Comparison of ENCODE assay signal across 2 cellular contexts in the genomic region with DNA sequence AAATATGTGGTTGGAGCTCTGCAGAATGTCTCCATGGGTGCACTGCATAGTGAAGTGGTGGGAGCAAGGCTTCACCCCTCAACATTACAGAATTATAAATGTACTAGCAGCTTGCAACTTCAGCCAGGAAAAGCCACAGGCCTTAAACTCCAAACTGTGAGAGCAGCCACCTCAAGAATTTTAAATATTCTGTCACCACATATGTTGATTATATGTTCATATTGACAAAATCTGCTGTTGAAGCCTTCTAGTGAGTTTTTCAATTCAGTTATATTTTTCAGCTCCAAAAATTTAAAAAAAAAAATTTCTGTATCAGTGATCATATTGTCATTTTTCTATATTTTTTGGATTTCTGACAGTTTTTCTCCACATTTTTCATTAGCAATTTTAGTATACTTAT.
TF ChIP-seq lines count a peak whose summit lies in the region.

No MANE protein-coding gene starts in this region.

TF ChIP-seq in HepG2, 621 proteins besides CTCF, POLR2A, EP300 and RAD21:
- TF ChIP-seq ZNF160 (CRISPR knock-in tag; IDR thresholded peaks at IDR 0.05), result peak; percentile 100
- TF ChIP-seq SIX1 (CRISPR knock-in tag; IDR thresholded peaks at IDR 0.05; ENCODE audit: borderline replicate concordance), result no peak
- TF ChIP-seq, protein P1, sequence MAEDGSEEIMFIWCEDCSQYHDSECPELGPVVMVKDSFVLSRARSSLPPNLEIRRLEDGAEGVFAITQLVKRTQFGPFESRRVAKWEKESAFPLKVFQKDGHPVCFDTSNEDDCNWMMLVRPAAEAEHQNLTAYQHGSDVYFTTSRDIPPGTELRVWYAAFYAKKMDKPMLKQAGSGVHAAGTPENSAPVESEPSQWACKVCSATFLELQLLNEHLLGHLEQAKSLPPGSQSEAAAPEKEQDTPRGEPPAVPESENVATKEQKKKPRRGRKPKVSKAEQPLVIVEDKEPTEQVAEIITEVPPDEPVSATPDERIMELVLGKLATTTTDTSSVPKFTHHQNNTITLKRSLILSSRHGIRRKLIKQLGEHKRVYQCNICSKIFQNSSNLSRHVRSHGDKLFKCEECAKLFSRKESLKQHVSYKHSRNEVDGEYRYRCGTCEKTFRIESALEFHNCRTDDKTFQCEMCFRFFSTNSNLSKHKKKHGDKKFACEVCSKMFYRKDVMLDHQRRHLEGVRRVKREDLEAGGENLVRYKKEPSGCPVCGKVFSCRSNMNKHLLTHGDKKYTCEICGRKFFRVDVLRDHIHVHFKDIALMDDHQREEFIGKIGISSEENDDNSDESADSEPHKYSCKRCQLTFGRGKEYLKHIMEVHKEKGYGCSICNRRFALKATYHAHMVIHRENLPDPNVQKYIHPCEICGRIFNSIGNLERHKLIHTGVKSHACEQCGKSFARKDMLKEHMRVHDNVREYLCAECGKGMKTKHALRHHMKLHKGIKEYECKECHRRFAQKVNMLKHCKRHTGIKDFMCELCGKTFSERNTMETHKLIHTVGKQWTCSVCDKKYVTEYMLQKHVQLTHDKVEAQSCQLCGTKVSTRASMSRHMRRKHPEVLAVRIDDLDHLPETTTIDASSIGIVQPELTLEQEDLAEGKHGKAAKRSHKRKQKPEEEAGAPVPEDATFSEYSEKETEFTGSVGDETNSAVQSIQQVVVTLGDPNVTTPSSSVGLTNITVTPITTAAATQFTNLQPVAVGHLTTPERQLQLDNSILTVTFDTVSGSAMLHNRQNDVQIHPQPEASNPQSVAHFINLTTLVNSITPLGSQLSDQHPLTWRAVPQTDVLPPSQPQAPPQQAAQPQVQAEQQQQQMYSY (CRISPR knock-in tag; IDR thresholded peaks at IDR 0.05), result no peak
- TF ChIP-seq, protein P2, sequence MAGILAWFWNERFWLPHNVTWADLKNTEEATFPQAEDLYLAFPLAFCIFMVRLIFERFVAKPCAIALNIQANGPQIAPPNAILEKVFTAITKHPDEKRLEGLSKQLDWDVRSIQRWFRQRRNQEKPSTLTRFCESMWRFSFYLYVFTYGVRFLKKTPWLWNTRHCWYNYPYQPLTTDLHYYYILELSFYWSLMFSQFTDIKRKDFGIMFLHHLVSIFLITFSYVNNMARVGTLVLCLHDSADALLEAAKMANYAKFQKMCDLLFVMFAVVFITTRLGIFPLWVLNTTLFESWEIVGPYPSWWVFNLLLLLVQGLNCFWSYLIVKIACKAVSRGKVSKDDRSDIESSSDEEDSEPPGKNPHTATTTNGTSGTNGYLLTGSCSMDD (CRISPR knock-in tag; IDR thresholded peaks at IDR 0.05), result no peak
- TF ChIP-seq RXRA (CRISPR knock-in tag; IDR thresholded peaks at IDR 0.05), result no peak

TF ChIP-seq in K562, 482 proteins besides CTCF, POLR2A, EP300 and RAD21 (continues in another document):
- no peak for TF ChIP-seq DIDO1 (tag; IDR thresholded peaks at IDR 0.05; ENCODE audit: low read depth)
- TF ChIP-seq SMARCC2 (IDR thresholded peaks at IDR 0.05; ENCODE audit: low read depth), result no peak
- TF ChIP-seq ZNF12 (CRISPR knock-in tag; IDR thresholded peaks at IDR 0.05), result no peak
- TF ChIP-seq ZEB2 (IDR thresholded peaks at IDR 0.05), result peak; percentile 62; the same call in 1 of the 2 replicates
- TF ChIP-seq POLR2H (tag; IDR thresholded peaks at IDR 0.05; ENCODE audit: low read depth), result no peak
- no peak for TF ChIP-seq SREBF2 (CRISPR knock-in tag; IDR thresholded peaks at IDR 0.05)
- TF ChIP-seq POLR2G (IDR thresholded peaks at IDR 0.05; ENCODE audit: low read depth, low read length), result no peak
- TF ChIP-seq, protein P3, sequence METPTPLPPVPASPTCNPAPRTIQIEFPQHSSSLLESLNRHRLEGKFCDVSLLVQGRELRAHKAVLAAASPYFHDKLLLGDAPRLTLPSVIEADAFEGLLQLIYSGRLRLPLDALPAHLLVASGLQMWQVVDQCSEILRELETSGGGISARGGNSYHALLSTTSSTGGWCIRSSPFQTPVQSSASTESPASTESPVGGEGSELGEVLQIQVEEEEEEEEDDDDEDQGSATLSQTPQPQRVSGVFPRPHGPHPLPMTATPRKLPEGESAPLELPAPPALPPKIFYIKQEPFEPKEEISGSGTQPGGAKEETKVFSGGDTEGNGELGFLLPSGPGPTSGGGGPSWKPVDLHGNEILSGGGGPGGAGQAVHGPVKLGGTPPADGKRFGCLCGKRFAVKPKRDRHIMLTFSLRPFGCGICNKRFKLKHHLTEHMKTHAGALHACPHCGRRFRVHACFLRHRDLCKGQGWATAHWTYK (CRISPR knock-in tag; IDR thresholded peaks at IDR 0.05), result no peak
- TF ChIP-seq ZNF830 (CRISPR knock-in tag; IDR thresholded peaks at IDR 0.05), result no peak
- TF ChIP-seq TRIM28 (IDR thresholded peaks at IDR 0.05), result peak; percentile 95
- TF ChIP-seq PRMT5 (CRISPR knock-in tag; IDR thresholded peaks at IDR 0.05), result no peak
- peak; percentile 55 to 69; a peak in 3 of 4 replicates for TF ChIP-seq TRIM24 (IDR thresholded peaks at IDR 0.05)
- no peak for TF ChIP-seq ZNF143 (CRISPR knock-in tag; IDR thresholded peaks at IDR 0.05)
- TF ChIP-seq ZNF174 (CRISPR knock-in tag; IDR thresholded peaks at IDR 0.05), result no peak
- no peak for TF ChIP-seq GATAD2A (IDR thresholded peaks at IDR 0.05)
- peak; percentile 58 for TF ChIP-seq BRD9 (IDR thresholded peaks at IDR 0.05; ENCODE audit: low read depth, partially characterized antibody)
- TF ChIP-seq, protein P4, sequence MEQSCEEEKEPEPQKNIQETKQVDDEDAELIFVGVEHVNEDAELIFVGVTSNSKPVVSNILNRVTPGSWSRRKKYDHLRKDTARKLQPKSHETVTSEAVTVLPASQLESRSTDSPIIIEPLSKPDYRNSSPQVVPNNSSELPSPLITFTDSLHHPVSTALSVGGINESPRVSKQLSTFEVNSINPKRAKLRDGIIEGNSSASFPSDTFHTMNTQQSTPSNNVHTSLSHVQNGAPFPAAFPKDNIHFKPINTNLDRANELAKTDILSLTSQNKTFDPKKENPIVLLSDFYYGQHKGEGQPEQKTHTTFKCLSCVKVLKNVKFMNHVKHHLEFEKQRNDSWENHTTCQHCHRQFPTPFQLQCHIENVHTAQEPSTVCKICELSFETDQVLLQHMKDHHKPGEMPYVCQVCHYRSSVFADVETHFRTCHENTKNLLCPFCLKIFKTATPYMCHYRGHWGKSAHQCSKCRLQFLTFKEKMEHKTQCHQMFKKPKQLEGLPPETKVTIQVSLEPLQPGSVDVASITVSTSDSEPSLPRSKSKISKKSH (CRISPR knock-in tag; IDR thresholded peaks at IDR 0.05), result peak; percentile 63; the same call in 1 of the 2 replicates
- peak in 1 of 2 experiments; percentile 84; a peak in 2 of 3 replicates for TF ChIP-seq CBX3 (IDR thresholded peaks at IDR 0.05; ENCODE audit: borderline replicate concordance in 1 of 2, low read length in 2 of 2)
- no peak for TF ChIP-seq KAT8 (IDR thresholded peaks at IDR 0.05; ENCODE audit: low read depth)
- no peak for TF ChIP-seq NFRKB (IDR thresholded peaks at IDR 0.05; ENCODE audit: low read depth)
- TF ChIP-seq NR1H2 (CRISPR knock-in tag; IDR thresholded peaks at IDR 0.05), result no peak
- TF ChIP-seq, protein P5, sequence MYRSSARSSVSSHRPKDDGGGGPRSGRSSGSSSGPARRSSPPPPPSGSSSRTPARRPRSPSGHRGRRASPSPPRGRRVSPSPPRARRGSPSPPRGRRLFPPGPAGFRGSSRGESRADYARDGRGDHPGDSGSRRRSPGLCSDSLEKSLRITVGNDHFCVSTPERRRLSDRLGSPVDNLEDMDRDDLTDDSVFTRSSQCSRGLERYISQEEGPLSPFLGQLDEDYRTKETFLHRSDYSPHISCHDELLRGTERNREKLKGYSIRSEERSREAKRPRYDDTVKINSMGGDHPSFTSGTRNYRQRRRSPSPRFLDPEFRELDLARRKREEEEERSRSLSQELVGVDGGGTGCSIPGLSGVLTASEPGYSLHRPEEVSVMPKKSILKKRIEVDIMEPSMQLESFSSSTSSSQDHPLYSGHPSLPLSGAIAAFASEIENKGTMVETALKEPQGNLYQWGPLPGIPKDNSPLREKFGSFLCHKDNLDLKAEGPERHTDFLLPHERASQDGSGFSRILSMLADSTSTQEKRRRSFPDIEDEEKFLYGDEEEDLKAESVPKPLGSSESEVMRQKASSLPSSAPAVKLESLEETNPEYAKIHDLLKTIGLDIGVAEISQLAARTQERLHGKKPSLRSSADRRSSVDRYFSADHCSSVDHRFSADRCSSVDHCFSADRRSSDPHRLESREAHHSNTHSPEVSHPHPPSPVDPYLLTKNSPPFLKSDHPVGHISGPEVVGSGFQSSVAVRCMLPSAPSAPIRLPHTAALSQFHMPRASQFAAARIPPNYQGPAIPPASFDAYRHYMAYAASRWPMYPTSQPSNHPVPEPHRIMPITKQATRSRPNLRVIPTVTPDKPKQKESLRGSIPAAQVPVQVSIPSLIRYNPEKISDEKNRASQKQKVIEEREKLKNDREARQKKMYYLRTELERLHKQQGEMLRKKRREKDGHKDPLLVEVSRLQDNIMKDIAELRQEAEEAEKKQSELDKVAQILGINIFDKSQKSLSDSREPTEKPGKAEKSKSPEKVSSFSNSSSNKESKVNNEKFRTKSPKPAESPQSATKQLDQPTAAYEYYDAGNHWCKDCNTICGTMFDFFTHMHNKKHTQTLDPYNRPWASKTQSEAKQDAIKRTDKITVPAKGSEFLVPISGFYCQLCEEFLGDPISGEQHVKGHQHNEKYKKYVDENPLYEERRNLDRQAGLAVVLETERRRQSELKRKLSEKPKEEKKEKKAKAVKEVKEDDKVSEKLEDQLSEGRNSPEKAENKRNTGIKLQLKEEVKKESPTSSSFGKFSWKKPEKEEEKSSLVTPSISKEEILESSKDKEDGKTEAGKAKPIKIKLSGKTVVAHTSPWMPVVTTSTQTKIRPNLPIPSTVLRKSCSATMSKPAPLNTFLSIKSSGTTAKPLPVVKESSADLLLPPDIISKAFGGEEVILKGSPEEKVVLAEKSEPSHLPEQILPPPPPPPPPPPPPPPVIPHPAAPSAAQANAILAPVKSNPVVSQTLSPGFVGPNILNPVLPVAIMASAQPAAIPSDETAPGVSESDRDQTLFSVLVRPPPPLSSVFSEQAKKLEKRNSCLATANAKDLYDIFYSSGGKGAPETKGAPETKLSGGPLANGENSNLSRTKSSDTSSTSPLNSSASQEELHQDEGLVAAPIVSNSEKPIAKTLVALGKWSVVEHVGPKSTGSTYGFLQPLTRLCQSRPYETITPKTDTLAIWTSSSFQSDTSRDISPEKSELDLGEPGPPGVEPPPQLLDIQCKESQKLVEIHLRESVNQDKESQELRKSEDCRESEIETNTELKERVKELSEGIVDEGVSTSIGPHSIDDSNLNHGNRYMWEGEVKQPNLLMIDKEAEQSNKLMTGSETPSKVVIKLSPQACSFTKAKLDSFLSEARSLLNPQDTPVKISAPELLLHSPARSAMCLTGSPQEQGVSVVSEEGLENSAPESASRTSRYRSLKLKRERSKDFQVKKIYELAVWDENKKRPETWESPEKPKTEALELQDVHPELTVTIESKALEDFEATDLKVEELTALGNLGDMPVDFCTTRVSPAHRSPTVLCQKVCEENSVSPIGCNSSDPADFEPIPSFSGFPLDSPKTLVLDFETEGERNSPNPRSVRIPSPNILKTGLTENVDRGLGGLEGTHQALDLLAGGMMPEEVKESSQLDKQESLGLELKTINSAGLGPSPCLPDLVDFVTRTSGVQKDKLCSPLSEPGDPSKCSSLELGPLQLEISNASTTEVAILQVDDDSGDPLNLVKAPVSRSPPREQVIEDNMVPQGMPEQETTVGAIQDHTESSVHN (IDR thresholded peaks at IDR 0.05; ENCODE audit: borderline replicate concordance in 1 of 2, low read depth in 1 of 2), result no peak
- TF ChIP-seq FOXM1 (IDR thresholded peaks at IDR 0.05; ENCODE audit: low read depth), result no peak
- TF ChIP-seq FOXM1 (CRISPR knock-in tag; IDR thresholded peaks at IDR 0.05; ENCODE audit: low read depth), result no peak
- no peak for TF ChIP-seq PCBP1 (IDR thresholded peaks at IDR 0.05; ENCODE audit: low read depth, low read length, poor library complexity, severe bottlenecking)
- no peak for TF ChIP-seq KLF13 (tag; IDR thresholded peaks at IDR 0.05; ENCODE audit: borderline replicate concordance, low read depth)
- TF ChIP-seq HNRNPH1 (optimal IDR thresholded peaks at IDR 0.05; ENCODE audit: low read depth, low read length), result no peak
- no peak for TF ChIP-seq ZNF347 (CRISPR knock-in tag; IDR thresholded peaks at IDR 0.05; ENCODE audit: low read depth)
- TF ChIP-seq JUN (IDR thresholded peaks at IDR 0.05; ENCODE audit: borderline replicate concordance, low read depth, low read length), result peak; percentile 34; the same call in 1 of the 2 replicates
- no peak for TF ChIP-seq JUN (CRISPR knock-in tag; IDR thresholded peaks at IDR 0.05; ENCODE audit: borderline replicate concordance)
- TF ChIP-seq, protein P6, sequence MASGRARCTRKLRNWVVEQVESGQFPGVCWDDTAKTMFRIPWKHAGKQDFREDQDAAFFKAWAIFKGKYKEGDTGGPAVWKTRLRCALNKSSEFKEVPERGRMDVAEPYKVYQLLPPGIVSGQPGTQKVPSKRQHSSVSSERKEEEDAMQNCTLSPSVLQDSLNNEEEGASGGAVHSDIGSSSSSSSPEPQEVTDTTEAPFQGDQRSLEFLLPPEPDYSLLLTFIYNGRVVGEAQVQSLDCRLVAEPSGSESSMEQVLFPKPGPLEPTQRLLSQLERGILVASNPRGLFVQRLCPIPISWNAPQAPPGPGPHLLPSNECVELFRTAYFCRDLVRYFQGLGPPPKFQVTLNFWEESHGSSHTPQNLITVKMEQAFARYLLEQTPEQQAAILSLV (tag; IDR thresholded peaks at IDR 0.05), result no peak
- TF ChIP-seq ZNF384 (IDR thresholded peaks at IDR 0.05; ENCODE audit: low read depth, low read length), result peak; percentile 85
- TF ChIP-seq SRSF7 (optimal IDR thresholded peaks at IDR 0.05; ENCODE audit: low read depth, low read length), result no peak
- TF ChIP-seq, protein P7, sequence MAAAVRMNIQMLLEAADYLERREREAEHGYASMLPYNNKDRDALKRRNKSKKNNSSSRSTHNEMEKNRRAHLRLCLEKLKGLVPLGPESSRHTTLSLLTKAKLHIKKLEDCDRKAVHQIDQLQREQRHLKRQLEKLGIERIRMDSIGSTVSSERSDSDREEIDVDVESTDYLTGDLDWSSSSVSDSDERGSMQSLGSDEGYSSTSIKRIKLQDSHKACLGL (CRISPR knock-in tag; IDR thresholded peaks at IDR 0.05; ENCODE audit: borderline replicate concordance, poor library complexity, severe bottlenecking), result no peak
- no peak for TF ChIP-seq TOE1 (IDR thresholded peaks at IDR 0.05; ENCODE audit: borderline replicate concordance)
- TF ChIP-seq TOE1 (CRISPR knock-in tag; IDR thresholded peaks at IDR 0.05; ENCODE audit: borderline replicate concordance, low read depth), result no peak
- TF ChIP-seq, protein P8, sequence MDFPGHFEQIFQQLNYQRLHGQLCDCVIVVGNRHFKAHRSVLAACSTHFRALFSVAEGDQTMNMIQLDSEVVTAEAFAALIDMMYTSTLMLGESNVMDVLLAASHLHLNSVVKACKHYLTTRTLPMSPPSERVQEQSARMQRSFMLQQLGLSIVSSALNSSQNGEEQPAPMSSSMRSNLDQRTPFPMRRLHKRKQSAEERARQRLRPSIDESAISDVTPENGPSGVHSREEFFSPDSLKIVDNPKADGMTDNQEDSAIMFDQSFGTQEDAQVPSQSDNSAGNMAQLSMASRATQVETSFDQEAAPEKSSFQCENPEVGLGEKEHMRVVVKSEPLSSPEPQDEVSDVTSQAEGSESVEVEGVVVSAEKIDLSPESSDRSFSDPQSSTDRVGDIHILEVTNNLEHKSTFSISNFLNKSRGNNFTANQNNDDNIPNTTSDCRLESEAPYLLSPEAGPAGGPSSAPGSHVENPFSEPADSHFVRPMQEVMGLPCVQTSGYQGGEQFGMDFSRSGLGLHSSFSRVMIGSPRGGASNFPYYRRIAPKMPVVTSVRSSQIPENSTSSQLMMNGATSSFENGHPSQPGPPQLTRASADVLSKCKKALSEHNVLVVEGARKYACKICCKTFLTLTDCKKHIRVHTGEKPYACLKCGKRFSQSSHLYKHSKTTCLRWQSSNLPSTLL (IDR thresholded peaks at IDR 0.05), result no peak
- TF ChIP-seq, protein P9, sequence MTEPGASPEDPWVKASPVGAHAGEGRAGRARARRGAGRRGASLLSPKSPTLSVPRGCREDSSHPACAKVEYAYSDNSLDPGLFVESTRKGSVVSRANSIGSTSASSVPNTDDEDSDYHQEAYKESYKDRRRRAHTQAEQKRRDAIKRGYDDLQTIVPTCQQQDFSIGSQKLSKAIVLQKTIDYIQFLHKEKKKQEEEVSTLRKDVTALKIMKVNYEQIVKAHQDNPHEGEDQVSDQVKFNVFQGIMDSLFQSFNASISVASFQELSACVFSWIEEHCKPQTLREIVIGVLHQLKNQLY (CRISPR knock-in tag; conservative IDR thresholded peaks at IDR 0.05), result no peak
